14 cellular contexts compared by ENCODE assay signal in genomic region chr4:174394915-174395314, GRCh38.
DNase-seq lines count a peak whose midpoint lies in the region; ATAC-seq and TF ChIP-seq lines count a peak whose summit lies in the region.
"Had no signal": no experiment of that assay in that cellular context is flagged by ENCODE, and none has a peak within 500 bp of the region (broad histone marks: within the 10 kb centered on the region; RNA-seq: fewer than 3 reads in every experiment).

No MANE protein-coding gene starts in this region.

- WGBS in hepatocyte (ENCODE audit: low lambda C conversion rate, missing lambda C conversion rate): 75% methylated on average over 2 of the region's 2 CpGs

- H3K27me3 ChIP-seq in OCI-LY3 (ENCODE audit: low read depth, low read length) (no peaks in the 10 kb centered on the region), hepatocyte (no peaks in the 10 kb centered on the region)
- H3K27me3 ChIP-seq: cardiac muscle cell, right atrium auricular region had no signal

- H3K9me2 ChIP-seq in hepatocyte (replicated peaks; ENCODE audit: insufficient read depth): no peaks in the 10 kb centered on the region

- no peak overlapping the region for H3K4me3 ChIP-seq in OCI-LY3 (ENCODE audit: low read length)
- no peak overlapping the region for H3K4me3 ChIP-seq in epithelial cell of esophagus (ENCODE audit: low read length)
- no peak overlapping the region for H3K4me3 ChIP-seq in skeletal muscle cell (ENCODE audit: low read depth, low read length)
- no peak overlapping the region for H3K4me3 ChIP-seq in hepatocyte
- H3K4me3 ChIP-seq: cardiac muscle cell, right atrium auricular region had no signal

- H4K20me1 ChIP-seq in OCI-LY3 (ENCODE audit: insufficient read depth, low read length) (no peaks in the 10 kb centered on the region), hepatocyte (ENCODE audit: insufficient read depth, poor library complexity, severe bottlenecking) (no peaks in the 10 kb centered on the region)

- DNase-seq in GM04503 (ENCODE audit: low read depth) (peak; percentile 8), epithelial cell of esophagus (ENCODE audit: low read depth) (peak; percentile 75), skeletal muscle cell (ENCODE audit: low read depth) (peak; percentile 36), hepatocyte (ENCODE audit: low spot score) (no peak)
- DNase-seq: activated CD4-positive, alpha-beta T cell treated with anti-CD3 and anti-CD28 coated beads for 48 hours; H9; islet precursor cell; naive B cell; NCI-H1694 treated with DMSO at 0.1 percent for 48 hours had no signal

- peak overlapping the region; percentile 18; the same call in 1 of the 2 replicates for H3K4me2 ChIP-seq in OCI-LY3 (ENCODE audit: low read length)
- no peak overlapping the region for H3K4me2 ChIP-seq in hepatocyte

- H3K4me1 ChIP-seq in OCI-LY3 (ENCODE audit: low read length): peaks cover 16% of the 10 kb centered on the region
- no peaks in the 10 kb centered on the region for H3K4me1 ChIP-seq in hepatocyte (ENCODE audit: insufficient read depth)
- H3K4me1 ChIP-seq: right atrium auricular region had no signal

- H3K9me3 ChIP-seq in OCI-LY3 (ENCODE audit: insufficient read depth, low read length) (peaks cover 3% of the 10 kb centered on the region; the same call in 1 of the 2 replicates), hepatocyte (ENCODE audit: low read depth) (no peaks in the 10 kb centered on the region)
- H3K9me3 ChIP-seq: right atrium auricular region had no signal

- H3K9ac ChIP-seq in OCI-LY3 (ENCODE audit: low read length): no peak overlapping the region

- ATAC-seq in GM18861 (IDR thresholded peaks at IDR 0.05; ENCODE audit: unreplicated experiment) (no peak), GM21528 (IDR thresholded peaks at IDR 0.05; ENCODE audit: low FRiP score, unreplicated experiment) (no peak)

- H2AFZ ChIP-seq in OCI-LY3 (ENCODE audit: low read depth, low read length) (no peak overlapping the region), hepatocyte (no peak overlapping the region)

- no peak for TF ChIP-seq CTCF in OCI-LY3 (IDR thresholded peaks at IDR 0.05; ENCODE audit: low read depth, low read length)
- no peak for TF ChIP-seq CTCF in epithelial cell of esophagus (IDR thresholded peaks at IDR 0.05; ENCODE audit: insufficient read depth, low read depth, low read length, missing control alignments)
- TF ChIP-seq CTCF in hepatocyte (IDR thresholded peaks at IDR 0.05; ENCODE audit: poor library complexity): no peak

- no peaks in the 10 kb centered on the region for H3K36me3 ChIP-seq in OCI-LY3 (replicated peaks; ENCODE audit: low read depth, low read length)
- H3K36me3 ChIP-seq in hepatocyte (replicated peaks; ENCODE audit: insufficient read depth, low read depth): no peaks in the 10 kb centered on the region
- H3K36me3 ChIP-seq: cardiac muscle cell, right atrium auricular region had no signal

- H3K27ac ChIP-seq in OCI-LY3 (ENCODE audit: low read length) (no peak overlapping the region), hepatocyte (no peak overlapping the region)
- H3K27ac ChIP-seq: cardiac muscle cell, right atrium auricular region had no signal

- H3K79me2 ChIP-seq in OCI-LY3 (ENCODE audit: low read length): no peaks in the 10 kb centered on the region
- H3K79me2 ChIP-seq in hepatocyte: no peaks in the 10 kb centered on the region
